ENCODE assay signal across 7 cellular contexts in genomic region chr2:40554665-40555294, GRCh38.
DNase-seq lines count a peak whose midpoint lies in the region; TF ChIP-seq lines count a peak whose summit lies in the region.

No MANE protein-coding gene starts in this region.

- DNase-seq in H7 = peak; percentile 5
- peak; percentile 71 for DNase-seq in LHCN-M2 (ENCODE audit: low read depth)
- peak; percentile 83 for DNase-seq in OCI-M1 (lab: John Stamatoyannopoulos, UW)
- peak; percentile 56 for DNase-seq in astrocyte of the hippocampus (ENCODE audit: low read depth, low spot score)
- peak; percentile 65 for DNase-seq in inferior parietal cortex (ENCODE audit: extremely low spot score)
- DNase-seq in stimulated activated CD4-positive, alpha-beta T cell treated with anti-CD3 and anti-CD28 coated beads, Interleukin-2, amount 100 ng/mL, for 48 hours = peak; percentile 49 to 54

- TF ChIP-seq CTCF in GM12875 (IDR thresholded peaks at IDR 0.05; ENCODE audit: borderline replicate concordance, insufficient read depth, low read depth, low read length) = peak; percentile 83

- H3K27me3 ChIP-seq in H7 (ENCODE audit: control insufficient read depth, insufficient read depth, low read length) = no peaks in the 10 kb centered on the region

- H3K36me3 ChIP-seq in H7 (replicated peaks; ENCODE audit: control insufficient read depth, insufficient read depth, low read length) = no peaks in the 10 kb centered on the region

- no peak overlapping the region for H3K4me3 ChIP-seq in GM12875 (ENCODE audit: low read depth, low read length)
- no peak overlapping the region for H3K4me3 ChIP-seq in H7 (ENCODE audit: insufficient read depth, low read depth, low read length)

Comparison
In these comparisons a context has a peak if more than half of its experiments do, and no peak if none do; other contexts are left out.
1. DNase-seq: peak in every context shown above with its lines; median percentile 83 in OCI-M1; 71 in LHCN-M2; 65 in inferior parietal cortex; 56 in astrocyte of the hippocampus; 52 in stimulated activated CD4-positive, alpha-beta T cell treated with anti-CD3 and anti-CD28 coated beads, Interleukin-2, amount 100 ng/mL, for 48 hours; 5 in H7.